Comparison of ENCODE assay signal across 8 cellular contexts in the genomic region with DNA sequence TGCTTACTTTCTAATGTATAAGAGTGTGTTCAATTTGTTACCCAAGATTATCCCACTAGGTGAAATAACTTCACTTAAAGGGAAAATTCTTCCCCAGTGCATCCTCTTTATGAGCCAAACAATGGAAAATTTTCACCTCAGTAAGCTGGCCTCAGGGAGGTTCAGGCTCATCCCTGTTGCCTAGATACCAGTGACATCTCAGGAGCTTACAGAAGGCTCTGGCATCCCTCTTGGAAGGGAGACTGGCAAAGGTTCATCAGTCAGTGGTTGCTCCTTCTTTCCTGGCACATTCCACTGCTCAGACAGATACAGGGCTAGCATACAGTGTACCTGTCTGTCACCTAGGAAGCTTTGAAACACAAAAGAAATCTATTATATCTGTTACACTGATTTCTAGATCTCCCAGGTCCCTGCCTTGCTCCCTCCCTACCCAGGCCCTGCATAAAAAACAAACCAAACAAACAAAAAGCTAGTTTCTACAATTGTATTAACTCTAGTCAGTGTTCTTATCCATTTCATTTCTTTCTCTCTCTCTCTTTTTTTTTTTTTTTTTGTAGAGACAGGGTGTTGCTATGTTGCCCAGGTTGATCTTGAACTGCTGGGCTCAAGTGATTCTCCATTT. TPM values are rescaled to one million over a fixed set of nuclear protein-coding genes. Genes with fewer than 3 reads are reported as not detected.
DNase-seq lines count a peak whose midpoint lies in the region; ATAC-seq and FAIRE-seq lines count a peak whose summit lies in the region.

No MANE protein-coding gene starts in this region.

- POLR2A ChIA-PET in CD8-positive, alpha-beta memory T cell (lab: Charles Lee): interaction anchor here (0.6 kb wide), 1 partner anchor 21 kb away, joined by 3 read pairs; no protein-coding TSS in a partner anchor
- POLR2A ChIA-PET in naive thymus-derived CD4-positive, alpha-beta T cell (lab: Charles Lee): interaction anchor here (0.6 to 2.3 kb wide), 4 partner anchors 11 to 373 kb away, joined by 3 to 9 read pairs (median 4); a partner anchor contains a TSS

- intact Hi-C loops in naive thymus-derived CD4-positive, alpha-beta T cell (cut with micrococcal nuclease): loop anchor here in 1 of 2 donors (5.0 to 10.0 kb wide), 3 partner anchors 407 to 1640 kb away; a partner anchor contains a TSS

- H3K9me3 Mint-ChIP-seq in CD8-positive, alpha-beta memory T cell: no peaks in the 10 kb centered on the region
- H3K9me3 Mint-ChIP-seq in naive thymus-derived CD4-positive, alpha-beta T cell: peaks cover 0 to 3% (median 0%) of the 10 kb centered on the region in 11 donors

- CTCF ChIA-PET in CD8-positive, alpha-beta memory T cell (lab: Charles Lee): interaction anchor here (1.1 to 1.2 kb wide), 2 partner anchors 29 kb away, joined by 3 read pairs; a partner anchor contains a TSS
- CTCF ChIA-PET in naive thymus-derived CD4-positive, alpha-beta T cell (lab: Charles Lee): interaction anchor here (0.7 to 2.5 kb wide), 3 partner anchors 24 to 473 kb away, joined by 6 to 11 read pairs (median 10); a partner anchor contains a TSS

- peaks cover 8 to 54% (median 10%) of the 10 kb centered on the region in 3 donors for H3K36me3 Mint-ChIP-seq in CD8-positive, alpha-beta memory T cell
- H3K36me3 Mint-ChIP-seq in naive thymus-derived CD4-positive, alpha-beta T cell: peaks cover 0 to 31% (median 7%) of the 10 kb centered on the region in 5 donors

- H3K36me3 ChIP-seq in CD8-positive, alpha-beta memory T cell (ENCODE audit: insufficient read depth, low read length): peaks cover 11% of the 10 kb centered on the region
- H3K36me3 ChIP-seq in naive thymus-derived CD4-positive, alpha-beta T cell (ENCODE audit: control insufficient read depth in 2 of 3, insufficient read depth in 3 of 3, low read length in 3 of 3): peaks cover 0 to 17% (median 0%) of the 10 kb centered on the region in 3 experiments

- H3K27ac Mint-ChIP-seq in CD8-positive, alpha-beta memory T cell: peak overlapping the region; percentile 43 to 99 (median 96)
- peak overlapping the region in 8 of 9 donors; percentile 73 to 99 (median 95) for H3K27ac Mint-ChIP-seq in naive thymus-derived CD4-positive, alpha-beta T cell

- ATAC-seq in naive thymus-derived CD4-positive, alpha-beta T cell: no peak

- peaks cover 53 to 63% (median 57%) of the 10 kb centered on the region in 3 donors for H3K4me1 Mint-ChIP-seq in CD8-positive, alpha-beta memory T cell
- H3K4me1 Mint-ChIP-seq in naive thymus-derived CD4-positive, alpha-beta T cell: peaks cover 39 to 61% (median 52%) of the 10 kb centered on the region in 7 donors

- H3K4me3 Mint-ChIP-seq in CD8-positive, alpha-beta memory T cell: peak overlapping the region; percentile 86 to 100 (median 99)
- peak overlapping the region; percentile 94 to 99 (median 98) for H3K4me3 Mint-ChIP-seq in naive thymus-derived CD4-positive, alpha-beta T cell

- H3K27me3 Mint-ChIP-seq in CD8-positive, alpha-beta memory T cell: peaks cover 0 to 5% of the 10 kb centered on the region in 2 donors
- H3K27me3 Mint-ChIP-seq in naive thymus-derived CD4-positive, alpha-beta T cell: peaks cover 0 to 17% (median 0%) of the 10 kb centered on the region in 5 donors

- H3K27me3 ChIP-seq in CD8-positive, alpha-beta memory T cell (ENCODE audit: insufficient read depth, low read length, poor library complexity, severe bottlenecking): no peaks in the 10 kb centered on the region
- no peaks in the 10 kb centered on the region for H3K27me3 ChIP-seq in naive thymus-derived CD4-positive, alpha-beta T cell (ENCODE audit: control insufficient read depth in 2 of 2, insufficient read depth in 2 of 2, low read length in 2 of 2)

- H3K4me1 ChIP-seq in CD8-positive, alpha-beta memory T cell (ENCODE audit: insufficient read depth, low read length): peaks cover 34% of the 10 kb centered on the region
- H3K4me1 ChIP-seq in naive thymus-derived CD4-positive, alpha-beta T cell (ENCODE audit: control insufficient read depth in 2 of 2, insufficient read depth in 2 of 2, low read length in 2 of 2): peaks cover 31 to 37% of the 10 kb centered on the region in 2 donors

- H3K4me3 ChIP-seq in CD8-positive, alpha-beta memory T cell (ENCODE audit: low read length): no peak overlapping the region
- peak overlapping the region; percentile 5 for H3K4me3 ChIP-seq in naive thymus-derived CD4-positive, alpha-beta T cell (ENCODE audit: low read length)

- FAIRE-seq in GM19239 (lab: Jason Lieb, UNC): no peak

- H3K27ac ChIP-seq in CD8-positive, alpha-beta memory T cell (ENCODE audit: low read depth, low read length): no peak overlapping the region
- peak overlapping the region; percentile 84 for H3K27ac ChIP-seq in naive thymus-derived CD4-positive, alpha-beta T cell (ENCODE audit: low read depth, low read length)

- no peaks in the 10 kb centered on the region for H3K9me3 ChIP-seq in CD8-positive, alpha-beta memory T cell (ENCODE audit: low read length)
- no peaks in the 10 kb centered on the region for H3K9me3 ChIP-seq in naive thymus-derived CD4-positive, alpha-beta T cell (ENCODE audit: control insufficient read depth in 2 of 3, low read length in 3 of 3)

- no peak for DNase-seq in CD8-positive, alpha-beta memory T cell
- peak; percentile 83 for DNase-seq in M059J (ENCODE audit: low read depth)
- peak; percentile 96 for DNase-seq in cerebellum (ENCODE audit: low spot score)
- no peak for DNase-seq in naive thymus-derived CD4-positive, alpha-beta T cell
- no peak for DNase-seq in HuH-7 (ENCODE audit: low spot score)
- DNase-seq in activated gamma-delta T cell treated with Interleukin-2 at 50 U/mL for 16 hours: no peak
- DNase-seq in NCI-H446 (lab: John Stamatoyannopoulos, UW): no peak
- DNase-seq in GM19239 (ENCODE audit: insufficient read length, low spot score): no peak

RNA-seq across cellular contexts. Expression of a gene that starts 1.7 kb away (rescaled TPM):
- 10 to 100 TPM; 43.9 to 47.1 TPM for total RNA-seq in CD8-positive, alpha-beta memory T cell
- 50.5 TPM for polyA plus RNA-seq in CD8-positive, alpha-beta memory T cell
- total RNA-seq in M059J (2014; rRNA removed; shearing (Covaris generic)): 54.1 and 99.4 TPM in 2 replicates
- total RNA-seq in cerebellum: 122 TPM
- 10 to 100 TPM; 72.0 to 94.3 (median 85.9) TPM for total RNA-seq in naive thymus-derived CD4-positive, alpha-beta T cell
- polyA plus RNA-seq in naive thymus-derived CD4-positive, alpha-beta T cell: 10 to 100 TPM; 43.0 to 50.0 TPM

RNA-seq across cellular contexts. Expression of a gene that starts 29.6 kb away (rescaled TPM):
- total RNA-seq in CD8-positive, alpha-beta memory T cell: 10 to 100 TPM; 29.2 to 30.2 TPM
- 11.0 TPM for polyA plus RNA-seq in CD8-positive, alpha-beta memory T cell
- 34.2 and 35.4 TPM in 2 replicates for total RNA-seq in M059J (2014; rRNA removed; shearing (Covaris generic))
- total RNA-seq in cerebellum: 15.7 TPM
- 10 to 100 TPM; 13.7 to 42.1 (median 20.3) TPM for total RNA-seq in naive thymus-derived CD4-positive, alpha-beta T cell
- polyA plus RNA-seq in naive thymus-derived CD4-positive, alpha-beta T cell: 10 to 100 TPM in 1 of 2 donors, 1 to 10 TPM in 1; 8.6 to 21.9 TPM

RNA-seq across cellular contexts. Expression of a gene that starts 52.6 kb away (rescaled TPM):
- total RNA-seq in CD8-positive, alpha-beta memory T cell: 10 to 100 TPM; 19.3 TPM
- 0.41 TPM for polyA plus RNA-seq in CD8-positive, alpha-beta memory T cell
- 3.8 and 5.2 TPM in 2 replicates for total RNA-seq in M059J (2014; rRNA removed; shearing (Covaris generic))
- total RNA-seq in cerebellum: 37.4 TPM
- 1 to 10 TPM; 2.9 to 8.7 (median 4.2) TPM for total RNA-seq in naive thymus-derived CD4-positive, alpha-beta T cell
- polyA plus RNA-seq in naive thymus-derived CD4-positive, alpha-beta T cell: under 1 TPM; 0.17 to 0.69 TPM

Comparison
In these comparisons a context has a peak if more than half of its experiments do, and no peak if none do; other contexts are left out.
1. DNase-seq: peak in M059J (single experiment) and cerebellum (single experiment); none in CD8-positive, alpha-beta memory T cell (0 of 5), naive thymus-derived CD4-positive, alpha-beta T cell (0 of 9), HuH-7 (single experiment), activated gamma-delta T cell treated with Interleukin-2 at 50 U/mL for 16 hours (single experiment), NCI-H446 (0 of 2) and GM19239 (single experiment).